Comparison of ENCODE assay signal across 2 cellular contexts in the genomic region with DNA sequence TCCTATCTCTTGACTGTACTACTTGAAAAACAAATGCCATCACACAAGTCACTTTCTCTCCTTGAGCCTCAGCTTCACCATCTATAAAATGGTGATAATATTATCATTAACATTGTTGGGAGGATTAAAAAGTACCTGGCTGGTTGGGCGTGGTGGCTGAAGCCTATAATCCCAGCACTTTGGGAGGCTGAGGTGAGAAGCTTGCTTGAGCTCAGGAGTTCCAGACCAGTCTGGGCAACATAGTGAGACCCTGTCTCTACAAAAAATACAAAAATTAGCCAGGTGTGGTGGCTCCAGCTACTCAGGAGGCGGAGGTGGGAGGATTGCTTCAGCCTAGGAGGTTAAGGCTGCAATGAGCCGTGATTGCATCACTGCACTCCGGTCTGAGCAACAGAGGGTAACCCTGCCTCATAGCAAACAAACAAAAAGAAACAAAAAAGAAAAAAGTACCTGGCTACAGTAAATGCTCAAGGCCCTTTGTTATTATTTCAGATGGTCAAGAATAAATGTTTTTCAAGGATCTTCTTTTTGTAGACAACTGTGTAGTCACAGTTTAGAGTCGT.
TF ChIP-seq lines count a peak whose summit lies in the region.

No MANE protein-coding gene starts in this region.

TF ChIP-seq in K562, 482 proteins besides CTCF, POLR2A, EP300 and RAD21:
- TF ChIP-seq, protein P1, sequence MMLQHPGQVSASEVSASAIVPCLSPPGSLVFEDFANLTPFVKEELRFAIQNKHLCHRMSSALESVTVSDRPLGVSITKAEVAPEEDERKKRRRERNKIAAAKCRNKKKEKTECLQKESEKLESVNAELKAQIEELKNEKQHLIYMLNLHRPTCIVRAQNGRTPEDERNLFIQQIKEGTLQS (IDR thresholded peaks at IDR 0.05) = peak; percentile 67
- TF ChIP-seq, protein P1 (CRISPR knock-in tag; conservative IDR thresholded peaks at IDR 0.05) = no peak
- TF ChIP-seq CEBPB (tag; IDR thresholded peaks at IDR 0.05) (peak; percentile 45), ILK (tag; IDR thresholded peaks at IDR 0.05; ENCODE audit: borderline replicate concordance, low read depth) (no peak), PML (IDR thresholded peaks at IDR 0.05; ENCODE audit: low read length) (no peak), PTTG1 (tag; IDR thresholded peaks at IDR 0.05; ENCODE audit: low read depth) (no peak), CEBPG (CRISPR knock-in tag; IDR thresholded peaks at IDR 0.05) (no peak), CEBPG (tag; conservative IDR thresholded peaks at IDR 0.05 in 1 of 2, IDR thresholded peaks at IDR 0.05 in 1 of 2) (peak; percentile 67 to 76), ZNF12 (CRISPR knock-in tag; IDR thresholded peaks at IDR 0.05) (no peak), NCOA4 (IDR thresholded peaks at IDR 0.05; ENCODE audit: partially characterized antibody) (no peak)
- TF ChIP-seq, protein P2, sequence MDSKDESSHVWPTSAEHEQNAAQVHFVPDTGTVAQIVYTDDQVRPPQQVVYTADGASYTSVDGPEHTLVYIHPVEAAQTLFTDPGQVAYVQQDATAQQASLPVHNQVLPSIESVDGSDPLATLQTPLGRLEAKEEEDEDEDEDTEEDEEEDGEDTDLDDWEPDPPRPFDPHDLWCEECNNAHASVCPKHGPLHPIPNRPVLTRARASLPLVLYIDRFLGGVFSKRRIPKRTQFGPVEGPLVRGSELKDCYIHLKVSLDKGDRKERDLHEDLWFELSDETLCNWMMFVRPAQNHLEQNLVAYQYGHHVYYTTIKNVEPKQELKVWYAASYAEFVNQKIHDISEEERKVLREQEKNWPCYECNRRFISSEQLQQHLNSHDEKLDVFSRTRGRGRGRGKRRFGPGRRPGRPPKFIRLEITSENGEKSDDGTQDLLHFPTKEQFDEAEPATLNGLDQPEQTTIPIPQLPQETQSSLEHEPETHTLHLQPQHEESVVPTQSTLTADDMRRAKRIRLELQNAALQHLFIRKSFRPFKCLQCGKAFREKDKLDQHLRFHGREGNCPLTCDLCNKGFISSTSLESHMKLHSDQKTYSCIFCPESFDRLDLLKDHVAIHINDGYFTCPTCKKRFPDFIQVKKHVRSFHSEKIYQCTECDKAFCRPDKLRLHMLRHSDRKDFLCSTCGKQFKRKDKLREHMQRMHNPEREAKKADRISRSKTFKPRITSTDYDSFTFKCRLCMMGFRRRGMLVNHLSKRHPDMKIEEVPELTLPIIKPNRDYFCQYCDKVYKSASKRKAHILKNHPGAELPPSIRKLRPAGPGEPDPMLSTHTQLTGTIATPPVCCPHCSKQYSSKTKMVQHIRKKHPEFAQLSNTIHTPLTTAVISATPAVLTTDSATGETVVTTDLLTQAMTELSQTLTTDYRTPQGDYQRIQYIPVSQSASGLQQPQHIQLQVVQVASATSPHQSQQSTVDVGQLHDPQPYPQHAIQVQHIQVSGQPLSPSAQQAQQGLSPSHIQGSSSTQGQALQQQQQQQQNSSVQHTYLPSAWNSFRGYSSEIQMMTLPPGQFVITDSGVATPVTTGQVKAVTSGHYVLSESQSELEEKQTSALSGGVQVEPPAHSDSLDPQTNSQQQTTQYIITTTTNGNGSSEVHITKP (IDR thresholded peaks at IDR 0.05; ENCODE audit: partially characterized antibody) = no peak

TF ChIP-seq in HepG2, 621 proteins besides CTCF, POLR2A, EP300 and RAD21 (continues in another document):
- no peak for TF ChIP-seq TOE1 (CRISPR knock-in tag; IDR thresholded peaks at IDR 0.05)
- TF ChIP-seq ZNF225 (CRISPR knock-in tag; IDR thresholded peaks at IDR 0.05) = no peak
- TF ChIP-seq MAZ (IDR thresholded peaks at IDR 0.05; ENCODE audit: borderline replicate concordance, low read depth, low read length) = no peak
- TF ChIP-seq MAZ (CRISPR knock-in tag; IDR thresholded peaks at IDR 0.05; ENCODE audit: low read depth) = no peak
- no peak for TF ChIP-seq ZNF562 (CRISPR knock-in tag; IDR thresholded peaks at IDR 0.05; ENCODE audit: borderline replicate concordance)
- 0 out of 2 replicates have a peak, but pooled peaks have one; percentile 24 for TF ChIP-seq PHF21A (CRISPR knock-in tag; IDR thresholded peaks at IDR 0.05)
- TF ChIP-seq, protein P3, sequence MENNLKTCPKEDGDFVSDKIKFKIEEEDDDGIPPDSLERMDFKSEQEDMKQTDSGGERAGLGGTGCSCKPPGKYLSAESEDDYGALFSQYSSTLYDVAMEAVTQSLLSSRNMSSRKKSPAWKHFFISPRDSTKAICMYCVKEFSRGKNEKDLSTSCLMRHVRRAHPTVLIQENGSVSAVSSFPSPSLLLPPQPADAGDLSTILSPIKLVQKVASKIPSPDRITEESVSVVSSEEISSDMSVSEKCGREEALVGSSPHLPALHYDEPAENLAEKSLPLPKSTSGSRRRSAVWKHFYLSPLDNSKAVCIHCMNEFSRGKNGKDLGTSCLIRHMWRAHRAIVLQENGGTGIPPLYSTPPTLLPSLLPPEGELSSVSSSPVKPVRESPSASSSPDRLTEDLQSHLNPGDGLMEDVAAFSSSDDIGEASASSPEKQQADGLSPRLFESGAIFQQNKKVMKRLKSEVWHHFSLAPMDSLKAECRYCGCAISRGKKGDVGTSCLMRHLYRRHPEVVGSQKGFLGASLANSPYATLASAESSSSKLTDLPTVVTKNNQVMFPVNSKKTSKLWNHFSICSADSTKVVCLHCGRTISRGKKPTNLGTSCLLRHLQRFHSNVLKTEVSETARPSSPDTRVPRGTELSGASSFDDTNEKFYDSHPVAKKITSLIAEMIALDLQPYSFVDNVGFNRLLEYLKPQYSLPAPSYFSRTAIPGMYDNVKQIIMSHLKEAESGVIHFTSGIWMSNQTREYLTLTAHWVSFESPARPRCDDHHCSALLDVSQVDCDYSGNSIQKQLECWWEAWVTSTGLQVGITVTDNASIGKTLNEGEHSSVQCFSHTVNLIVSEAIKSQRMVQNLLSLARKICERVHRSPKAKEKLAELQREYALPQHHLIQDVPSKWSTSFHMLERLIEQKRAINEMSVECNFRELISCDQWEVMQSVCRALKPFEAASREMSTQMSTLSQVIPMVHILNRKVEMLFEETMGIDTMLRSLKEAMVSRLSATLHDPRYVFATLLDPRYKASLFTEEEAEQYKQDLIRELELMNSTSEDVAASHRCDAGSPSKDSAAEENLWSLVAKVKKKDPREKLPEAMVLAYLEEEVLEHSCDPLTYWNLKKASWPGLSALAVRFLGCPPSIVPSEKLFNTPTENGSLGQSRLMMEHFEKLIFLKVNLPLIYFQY (CRISPR knock-in tag; IDR thresholded peaks at IDR 0.05; ENCODE audit: borderline replicate concordance) = no peak
- TF ChIP-seq ZNF331 (CRISPR knock-in tag; IDR thresholded peaks at IDR 0.05) = 0 out of 2 replicates have a peak, but pooled peaks have one; percentile 36
- TF ChIP-seq ZFYVE20 (CRISPR knock-in tag; IDR thresholded peaks at IDR 0.05; ENCODE audit: borderline replicate concordance, low read depth) = no peak
- TF ChIP-seq ZNF431 (CRISPR knock-in tag; IDR thresholded peaks at IDR 0.05; ENCODE audit: borderline replicate concordance, low read depth) = no peak
- 0 out of 2 replicates have a peak, but pooled peaks have one; percentile 53 for TF ChIP-seq FOXO1 (CRISPR knock-in tag; IDR thresholded peaks at IDR 0.05)
- TF ChIP-seq ZSCAN29 (CRISPR knock-in tag; conservative IDR thresholded peaks at IDR 0.05) = no peak
- no peak for TF ChIP-seq FIP1L1 (IDR thresholded peaks at IDR 0.05; ENCODE audit: borderline replicate concordance, insufficient read depth, low read depth, low read length)
- TF ChIP-seq REL (CRISPR knock-in tag; conservative IDR thresholded peaks at IDR 0.05) = no peak
- TF ChIP-seq RXRA (CRISPR knock-in tag; IDR thresholded peaks at IDR 0.05) = no peak
- TF ChIP-seq NONO (IDR thresholded peaks at IDR 0.05) = no peak
- no peak for TF ChIP-seq NONO (CRISPR knock-in tag; conservative IDR thresholded peaks at IDR 0.05)
- 0 out of 2 replicates have a peak, but pooled peaks have one; percentile 26 for TF ChIP-seq MIXL1 (CRISPR knock-in tag; IDR thresholded peaks at IDR 0.05)
- TF ChIP-seq, protein P4, sequence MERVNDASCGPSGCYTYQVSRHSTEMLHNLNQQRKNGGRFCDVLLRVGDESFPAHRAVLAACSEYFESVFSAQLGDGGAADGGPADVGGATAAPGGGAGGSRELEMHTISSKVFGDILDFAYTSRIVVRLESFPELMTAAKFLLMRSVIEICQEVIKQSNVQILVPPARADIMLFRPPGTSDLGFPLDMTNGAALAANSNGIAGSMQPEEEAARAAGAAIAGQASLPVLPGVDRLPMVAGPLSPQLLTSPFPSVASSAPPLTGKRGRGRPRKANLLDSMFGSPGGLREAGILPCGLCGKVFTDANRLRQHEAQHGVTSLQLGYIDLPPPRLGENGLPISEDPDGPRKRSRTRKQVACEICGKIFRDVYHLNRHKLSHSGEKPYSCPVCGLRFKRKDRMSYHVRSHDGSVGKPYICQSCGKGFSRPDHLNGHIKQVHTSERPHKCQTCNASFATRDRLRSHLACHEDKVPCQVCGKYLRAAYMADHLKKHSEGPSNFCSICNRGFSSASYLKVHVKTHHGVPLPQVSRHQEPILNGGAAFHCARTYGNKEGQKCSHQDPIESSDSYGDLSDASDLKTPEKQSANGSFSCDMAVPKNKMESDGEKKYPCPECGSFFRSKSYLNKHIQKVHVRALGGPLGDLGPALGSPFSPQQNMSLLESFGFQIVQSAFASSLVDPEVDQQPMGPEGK (CRISPR knock-in tag; IDR thresholded peaks at IDR 0.05) = no peak
- no peak for TF ChIP-seq SOX13 (IDR thresholded peaks at IDR 0.05)
- peak in 1 of 2 experiments; percentile 70; a peak in 1 of 4 replicates for TF ChIP-seq SOX13 (CRISPR knock-in tag; conservative IDR thresholded peaks at IDR 0.05 in 1 of 2, IDR thresholded peaks at IDR 0.05 in 1 of 2)
- TF ChIP-seq ZFP36L1 (CRISPR knock-in tag; IDR thresholded peaks at IDR 0.05) = no peak
- no peak for TF ChIP-seq DMAP1 (CRISPR knock-in tag; IDR thresholded peaks at IDR 0.05)
- TF ChIP-seq MTF2 (CRISPR knock-in tag; IDR thresholded peaks at IDR 0.05; ENCODE audit: borderline replicate concordance) = no peak
- TF ChIP-seq FOXJ3 (CRISPR knock-in tag; IDR thresholded peaks at IDR 0.05; ENCODE audit: borderline replicate concordance) = no peak
- TF ChIP-seq KDM2A (CRISPR knock-in tag; IDR thresholded peaks at IDR 0.05; ENCODE audit: borderline replicate concordance, low read depth) = 0 out of 2 replicates have a peak, but pooled peaks have one; percentile 28
- TF ChIP-seq SOX5 (CRISPR knock-in tag; IDR thresholded peaks at IDR 0.05; ENCODE audit: borderline replicate concordance) = peak; percentile 44; the same call in 1 of the 2 replicates
- no peak for TF ChIP-seq TCF12 (IDR thresholded peaks at IDR 0.05)
- no peak for TF ChIP-seq TCF12 (CRISPR knock-in tag; IDR thresholded peaks at IDR 0.05)
- peak; percentile 68 for TF ChIP-seq ZMYM3 (CRISPR knock-in tag; IDR thresholded peaks at IDR 0.05)
- TF ChIP-seq, protein P5, sequence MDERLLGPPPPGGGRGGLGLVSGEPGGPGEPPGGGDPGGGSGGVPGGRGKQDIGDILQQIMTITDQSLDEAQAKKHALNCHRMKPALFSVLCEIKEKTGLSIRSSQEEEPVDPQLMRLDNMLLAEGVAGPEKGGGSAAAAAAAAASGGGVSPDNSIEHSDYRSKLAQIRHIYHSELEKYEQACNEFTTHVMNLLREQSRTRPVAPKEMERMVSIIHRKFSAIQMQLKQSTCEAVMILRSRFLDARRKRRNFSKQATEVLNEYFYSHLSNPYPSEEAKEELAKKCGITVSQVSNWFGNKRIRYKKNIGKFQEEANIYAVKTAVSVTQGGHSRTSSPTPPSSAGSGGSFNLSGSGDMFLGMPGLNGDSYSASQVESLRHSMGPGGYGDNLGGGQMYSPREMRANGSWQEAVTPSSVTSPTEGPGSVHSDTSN (CRISPR knock-in tag; IDR thresholded peaks at IDR 0.05) = no peak
- TF ChIP-seq HDAC2 (CRISPR knock-in tag; IDR thresholded peaks at IDR 0.05) = peak; percentile 66
- peak; percentile 75 for TF ChIP-seq FOSL2 (CRISPR knock-in tag; IDR thresholded peaks at IDR 0.05)
- TF ChIP-seq ZNF234 (CRISPR knock-in tag; conservative IDR thresholded peaks at IDR 0.05) = no peak
- no peak for TF ChIP-seq ZNF746 (CRISPR knock-in tag; IDR thresholded peaks at IDR 0.05)
- TF ChIP-seq, protein P6, sequence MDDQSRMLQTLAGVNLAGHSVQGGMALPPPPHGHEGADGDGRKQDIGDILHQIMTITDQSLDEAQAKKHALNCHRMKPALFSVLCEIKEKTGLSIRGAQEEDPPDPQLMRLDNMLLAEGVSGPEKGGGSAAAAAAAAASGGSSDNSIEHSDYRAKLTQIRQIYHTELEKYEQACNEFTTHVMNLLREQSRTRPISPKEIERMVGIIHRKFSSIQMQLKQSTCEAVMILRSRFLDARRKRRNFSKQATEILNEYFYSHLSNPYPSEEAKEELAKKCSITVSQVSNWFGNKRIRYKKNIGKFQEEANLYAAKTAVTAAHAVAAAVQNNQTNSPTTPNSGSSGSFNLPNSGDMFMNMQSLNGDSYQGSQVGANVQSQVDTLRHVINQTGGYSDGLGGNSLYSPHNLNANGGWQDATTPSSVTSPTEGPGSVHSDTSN (CRISPR knock-in tag; IDR thresholded peaks at IDR 0.05; ENCODE audit: borderline replicate concordance) = no peak
- TF ChIP-seq ZNF292 (CRISPR knock-in tag; IDR thresholded peaks at IDR 0.05; ENCODE audit: borderline replicate concordance, low read depth) = no peak
- TF ChIP-seq CBX5 (CRISPR knock-in tag; IDR thresholded peaks at IDR 0.05; ENCODE audit: borderline replicate concordance) = peak; percentile 59; the same call in 1 of the 2 replicates
- no peak for TF ChIP-seq HNRNPUL1 (IDR thresholded peaks at IDR 0.05; ENCODE audit: low read depth, low read length)
- no peak for TF ChIP-seq KMT2A (CRISPR knock-in tag; IDR thresholded peaks at IDR 0.05)
- TF ChIP-seq PAWR (CRISPR knock-in tag; IDR thresholded peaks at IDR 0.05; ENCODE audit: borderline replicate concordance) = no peak
- no peak for TF ChIP-seq ATAD3A (CRISPR knock-in tag; IDR thresholded peaks at IDR 0.05)
- no peak for TF ChIP-seq BRD4 (CRISPR knock-in tag; IDR thresholded peaks at IDR 0.05)
- TF ChIP-seq ZNF329 (CRISPR knock-in tag; IDR thresholded peaks at IDR 0.05; ENCODE audit: low read depth) = no peak
- no peak for TF ChIP-seq BRCA1 (CRISPR knock-in tag; IDR thresholded peaks at IDR 0.05)
- TF ChIP-seq ZNF878 (CRISPR knock-in tag; IDR thresholded peaks at IDR 0.05) = no peak
- TF ChIP-seq TBX2 (CRISPR knock-in tag; IDR thresholded peaks at IDR 0.05; ENCODE audit: borderline replicate concordance) = no peak
- TF ChIP-seq, protein P7, sequence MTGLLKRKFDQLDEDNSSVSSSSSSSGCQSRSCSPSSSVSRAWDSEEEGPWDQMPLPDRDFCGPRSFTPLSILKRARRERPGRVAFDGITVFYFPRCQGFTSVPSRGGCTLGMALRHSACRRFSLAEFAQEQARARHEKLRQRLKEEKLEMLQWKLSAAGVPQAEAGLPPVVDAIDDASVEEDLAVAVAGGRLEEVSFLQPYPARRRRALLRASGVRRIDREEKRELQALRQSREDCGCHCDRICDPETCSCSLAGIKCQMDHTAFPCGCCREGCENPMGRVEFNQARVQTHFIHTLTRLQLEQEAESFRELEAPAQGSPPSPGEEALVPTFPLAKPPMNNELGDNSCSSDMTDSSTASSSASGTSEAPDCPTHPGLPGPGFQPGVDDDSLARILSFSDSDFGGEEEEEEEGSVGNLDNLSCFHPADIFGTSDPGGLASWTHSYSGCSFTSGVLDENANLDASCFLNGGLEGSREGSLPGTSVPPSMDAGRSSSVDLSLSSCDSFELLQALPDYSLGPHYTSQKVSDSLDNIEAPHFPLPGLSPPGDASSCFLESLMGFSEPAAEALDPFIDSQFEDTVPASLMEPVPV (CRISPR knock-in tag; IDR thresholded peaks at IDR 0.05) = no peak
- peak; percentile 29 for TF ChIP-seq TBL1XR1 (IDR thresholded peaks at IDR 0.05; ENCODE audit: borderline replicate concordance, low read length, partially characterized antibody)
- no peak for TF ChIP-seq ZNF382 (CRISPR knock-in tag; IDR thresholded peaks at IDR 0.05; ENCODE audit: borderline replicate concordance)
- TF ChIP-seq SOX6 (IDR thresholded peaks at IDR 0.05) = no peak
- peak; percentile 80 for TF ChIP-seq SOX6 (CRISPR knock-in tag; IDR thresholded peaks at IDR 0.05)
